ENCODE assay signal across 23 cellular contexts in genomic region chr3:188690932-188691331, GRCh38.
"Had no signal": no experiment of that assay in that cellular context is flagged by ENCODE, and none has a peak within 500 bp of the region (broad histone marks: within the 10 kb centered on the region; RNA-seq: fewer than 3 reads in every experiment).

No MANE protein-coding gene starts in this region.

- H3K36me3 ChIP-seq: brain microvascular endothelial cell, heart right ventricle, left lung, lower lobe of right lung, thoracic aorta had no signal

- DNase-seq: activated B cell treated with CpG ODN at 0.5 μM for 24 hours; activated CD4-positive, alpha-beta T cell treated with anti-CD3 and anti-CD28 coated beads, Interleukin-2, amount 50 U/mL, for 1 hour; activated CD8-positive, alpha-beta T cell treated with anti-CD3 and anti-CD28 coated beads for 36 hours; activated T-cell treated with anti-CD3 and anti-CD28 coated beads, Interleukin-2, amount 50 U/mL, for 48 hours; anterior cingulate cortex; brain microvascular endothelial cell; foreskin fibroblast; heart right ventricle; kidney glomerular epithelial cell; left lung; lower lobe of right lung; mesenchymal stem cell; natural killer cell; posterior cingulate gyrus; retina; stimulated activated CD4-positive, alpha-beta T cell treated with anti-CD3 and anti-CD28 coated beads, Interleukin-4, amount 100 ng/mL, for 24 hours; T-helper 1 cell had no signal

- FAIRE-seq: endothelial cell of umbilical vein, small intestine had no signal

- H3K27me3 ChIP-seq: brain microvascular endothelial cell, heart right ventricle, left lung had no signal

- ATAC-seq: activated CD8-positive, alpha-beta T cell treated with anti-CD3 and anti-CD28 coated beads for 36 hours; left lung; lower lobe of right lung; natural killer cell; sciatic nerve; stimulated activated effector memory CD8-positive, alpha-beta T cell treated with anti-CD3 and anti-CD28 coated beads, Interleukin-12 subunit alpha, Interleukin-12 subunit beta, amount 100 ng/mL, for 72 hours had no signal

- H3K4me3 ChIP-seq: coronary artery, heart right ventricle, left lung, lower lobe of right lung, thoracic aorta had no signal

- H3K27ac ChIP-seq: brain microvascular endothelial cell, coronary artery, heart right ventricle, lower lobe of right lung had no signal

- H3K9me3 ChIP-seq: heart right ventricle, left lung, lower lobe of right lung, thoracic aorta had no signal
